Comparison of ENCODE assay signal across 1 cellular context in the genomic region with DNA sequence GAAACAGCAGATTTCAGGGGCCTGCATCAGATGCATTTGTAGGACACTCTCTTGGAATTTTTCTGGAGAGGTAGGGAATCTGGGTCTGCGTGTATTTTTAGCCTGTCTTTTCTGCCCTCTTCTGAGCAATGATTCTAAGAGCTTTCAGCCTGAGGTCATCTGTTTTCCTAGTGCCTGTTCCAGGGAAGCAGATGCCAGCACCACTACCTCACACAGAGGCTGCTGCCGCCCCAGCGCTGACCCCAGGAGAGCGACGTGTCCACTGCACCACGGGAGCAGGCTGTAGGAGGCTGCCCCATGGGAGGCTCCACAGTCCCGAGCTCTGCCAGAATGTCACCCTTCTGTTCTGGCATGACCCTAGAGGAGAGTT.
TF ChIP-seq lines count a peak whose summit lies in the region.

No MANE protein-coding gene starts in this region.

TF ChIP-seq in SK-N-SH, 30 proteins besides CTCF, POLR2A, EP300 and RAD21 (continued from another document):
- TF ChIP-seq, protein P1, sequence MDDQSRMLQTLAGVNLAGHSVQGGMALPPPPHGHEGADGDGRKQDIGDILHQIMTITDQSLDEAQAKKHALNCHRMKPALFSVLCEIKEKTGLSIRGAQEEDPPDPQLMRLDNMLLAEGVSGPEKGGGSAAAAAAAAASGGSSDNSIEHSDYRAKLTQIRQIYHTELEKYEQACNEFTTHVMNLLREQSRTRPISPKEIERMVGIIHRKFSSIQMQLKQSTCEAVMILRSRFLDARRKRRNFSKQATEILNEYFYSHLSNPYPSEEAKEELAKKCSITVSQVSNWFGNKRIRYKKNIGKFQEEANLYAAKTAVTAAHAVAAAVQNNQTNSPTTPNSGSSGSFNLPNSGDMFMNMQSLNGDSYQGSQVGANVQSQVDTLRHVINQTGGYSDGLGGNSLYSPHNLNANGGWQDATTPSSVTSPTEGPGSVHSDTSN (IDR thresholded peaks at IDR 0.05): peak; percentile 79
- TF ChIP-seq MEF2A (IDR thresholded peaks at IDR 0.05; ENCODE audit: borderline replicate concordance, low read depth) (peak; percentile 92), GABPA (IDR thresholded peaks at IDR 0.05; ENCODE audit: low read depth) (no peak), SMC3 (IDR thresholded peaks at IDR 0.05; ENCODE audit: low read depth, low read length) (no peak)
